ENCODE assay signal across 8 cellular contexts in the genomic region with DNA sequence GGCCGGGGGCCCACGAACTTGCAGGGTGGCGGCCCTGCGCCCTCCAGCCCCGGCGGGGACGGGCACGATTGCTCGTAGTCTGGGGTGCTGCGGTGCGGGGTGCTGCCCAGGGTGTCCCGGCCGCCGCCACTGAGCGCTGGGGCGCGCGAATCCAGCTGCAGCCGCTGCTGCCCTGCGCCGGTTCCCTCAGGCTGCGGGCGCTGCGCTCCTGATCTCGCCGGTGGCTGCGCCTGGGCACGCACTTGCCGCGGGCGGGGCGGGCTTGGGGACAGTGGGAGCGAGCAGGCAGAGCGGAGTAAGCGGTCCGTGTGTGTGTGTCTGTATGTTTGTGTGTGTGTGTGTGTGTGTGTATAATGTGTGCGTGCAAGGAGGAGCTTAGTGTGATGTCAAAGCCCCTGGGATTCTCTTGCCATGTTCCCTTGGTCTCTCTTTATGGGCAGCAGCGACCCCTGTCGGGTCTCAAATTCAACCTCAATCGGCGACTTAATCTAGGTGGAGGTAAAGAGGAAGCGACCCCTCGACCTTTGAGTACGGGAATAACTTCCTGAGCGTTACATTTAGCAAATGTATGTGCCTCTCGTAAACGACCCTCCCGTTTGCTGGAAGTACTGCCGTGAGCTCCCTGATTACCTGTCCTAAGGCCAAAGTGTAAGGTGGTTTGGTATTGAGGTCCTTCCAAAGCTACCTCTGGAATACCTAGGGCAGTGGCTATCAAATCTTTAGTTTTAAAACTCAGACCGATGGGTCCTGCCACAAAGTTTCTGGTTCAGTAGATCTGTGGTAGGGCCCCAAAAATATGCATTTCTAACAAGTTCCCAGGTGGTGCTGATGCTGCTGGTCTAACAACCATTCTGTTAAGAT. TPM values are rescaled to one million over a fixed set of nuclear protein-coding genes. Genes with fewer than 3 reads are reported as not detected.
DNase-seq lines count a peak whose midpoint lies in the region; ATAC-seq and TF ChIP-seq lines count a peak whose summit lies in the region.

A gene (minus strand): TSS at position 324 of the 861 bp plus-strand sequence.

- H3K4me2 ChIP-seq in OCI-LY3 (ENCODE audit: low read length): peak within 1 kb of the TSS; percentile 48
- peak within 1 kb of the TSS; percentile 93 for H3K4me2 ChIP-seq in osteoblast (ENCODE audit: insufficient read depth, low read length)

- H4K20me1 ChIP-seq in OCI-LY3 (ENCODE audit: insufficient read depth, low read length) (no peaks in the 10 kb centered on the region), osteoblast (ENCODE audit: insufficient read depth, low read length) (peaks cover 17% of the 10 kb centered on the region)

- no peaks in the 10 kb centered on the region for H3K9me3 ChIP-seq in OCI-LY3 (ENCODE audit: insufficient read depth, low read length)
- H3K9me3 ChIP-seq in heart right ventricle: no peaks in the 10 kb centered on the region
- no peaks in the 10 kb centered on the region for H3K9me3 ChIP-seq in osteoblast (ENCODE audit: low read depth, low read length)
- no peaks in the 10 kb centered on the region for H3K9me3 ChIP-seq in uterus

- intact Hi-C loops in heart right ventricle (cut with DNase I): loop anchor here (1.0 to 10.0 kb wide), 16 partner anchors 131 to 275 kb away; no protein-coding TSS in a partner anchor
- intact Hi-C loops in uterus (cut with DNase I; ENCODE audit: low total_unique reads): loop anchor here (2.0 kb wide), 1 partner anchor 273 kb away; no protein-coding TSS in a partner anchor

- TF ChIP-seq CTCF in OCI-LY3 (IDR thresholded peaks at IDR 0.05; ENCODE audit: low read depth, low read length) (peak; percentile 52), heart right ventricle (IDR thresholded peaks at IDR 0.05) (peak; percentile 42 to 79 (median 64)), osteoblast (IDR thresholded peaks at IDR 0.05; ENCODE audit: extremely low read depth, low read depth, low read length) (peak; percentile 84), uterus (IDR thresholded peaks at IDR 0.05) (peak; percentile 72 to 88 (median 81))

- H3K27me3 ChIP-seq in OCI-LY3 (ENCODE audit: low read depth, low read length) (peaks cover 10% of the 10 kb centered on the region), heart right ventricle (peaks cover 0 to 63% (median 6%) of the 10 kb centered on the region in 7 donors), osteoblast (ENCODE audit: insufficient read depth, low read length) (peaks cover 29% of the 10 kb centered on the region), uterus (no peaks in the 10 kb centered on the region)

- WGBS in heart right ventricle, 2 donors: 1% methylated on average over 50 of the region's 50 CpGs

- H3K4me1 ChIP-seq in OCI-LY3 (ENCODE audit: low read length): no peaks in the 10 kb centered on the region
- H3K4me1 ChIP-seq in heart right ventricle: peaks cover 4 to 24% (median 12%) of the 10 kb centered on the region in 9 donors
- H3K4me1 ChIP-seq in osteoblast (ENCODE audit: insufficient read depth, low read length): peaks cover 20% of the 10 kb centered on the region
- H3K4me1 ChIP-seq in uterus: peaks cover 0 to 6% of the 10 kb centered on the region in 2 donors

- no peak within 1 kb of the TSS for H3K27ac ChIP-seq in OCI-LY3 (ENCODE audit: low read length)
- H3K27ac ChIP-seq in heart right ventricle: peak within 1 kb of the TSS; percentile 68 to 95 (median 90)
- H3K27ac ChIP-seq in osteoblast (ENCODE audit: low read depth, low read length): peak within 1 kb of the TSS; percentile 67
- H3K27ac ChIP-seq in uterus: peak within 1 kb of the TSS; percentile 81 to 85

- H3K79me2 ChIP-seq in OCI-LY3 (ENCODE audit: low read length) (no peaks in the 10 kb centered on the region), osteoblast (ENCODE audit: insufficient read depth, low read length) (peaks cover 41% of the 10 kb centered on the region)

- ATAC-seq in GM21447 (IDR thresholded peaks at IDR 0.05; ENCODE audit: unreplicated experiment): peak; percentile 72
- ATAC-seq in heart right ventricle: peak; percentile 82 to 91 (median 86)

- H3K9ac ChIP-seq in OCI-LY3 (ENCODE audit: low read length): no peak within 1 kb of the TSS

- H3K4me3 ChIP-seq in OCI-LY3 (ENCODE audit: low read length): peak within 1 kb of the TSS; percentile 69
- peak within 1 kb of the TSS; percentile 64 to 93 (median 88) for H3K4me3 ChIP-seq in heart right ventricle
- H3K4me3 ChIP-seq in osteoblast (ENCODE audit: insufficient read depth, low read length): peak within 1 kb of the TSS; percentile 95
- H3K4me3 ChIP-seq in uterus: peak within 1 kb of the TSS; percentile 57 to 66

- H3K36me3 ChIP-seq in OCI-LY3 (replicated peaks; ENCODE audit: low read depth, low read length): no peaks in the 10 kb centered on the region
- H3K36me3 ChIP-seq in heart right ventricle: no peaks in the 10 kb centered on the region
- no peaks in the 10 kb centered on the region for H3K36me3 ChIP-seq in osteoblast (ENCODE audit: insufficient read depth, low read length)
- H3K36me3 ChIP-seq in uterus: no peaks in the 10 kb centered on the region

- H2AFZ ChIP-seq in OCI-LY3 (ENCODE audit: low read depth, low read length) (peak within 1 kb of the TSS; percentile 10; the same call in 1 of the 2 replicates), osteoblast (ENCODE audit: low read length) (peak within 1 kb of the TSS; percentile 90)

- DNase-seq in DMS114 treated with DMSO at 0.1 percent for 48 hours (lab: John Stamatoyannopoulos, UW; ENCODE audit: unreplicated experiment) (peak; percentile 62), HuH-7.5 (ENCODE audit: low spot score) (peak; percentile 70), amygdala (lab: John Stamatoyannopoulos, UW) (peak; percentile 11 to 88 (median 68)), heart right ventricle (peak; percentile 71 to 84), osteoblast (ENCODE audit: insufficient read length, low spot score, missing footprints) (peak; percentile 95), uterus (peak; percentile 83 to 88)

- TF ChIP-seq POLR2A in uterus (IDR thresholded peaks at IDR 0.05): peak; percentile 44 to 56

RNA-seq across cellular contexts. Expression of the gene that starts here (rescaled TPM):
- total RNA-seq in heart right ventricle (100 to 1,000 TPM in 5 of 10 donors, 10 to 100 TPM in 5; 59.7 to 131 (median 99.7) TPM), osteoblast (13.4 and 13.8 TPM in 2 replicates), uterus (10 to 100 TPM in 3 of 4 donors, 1 to 10 TPM in 1; 9.7 to 58.2 (median 36.6) TPM)
- 10 to 100 TPM; 10.8 to 22.8 TPM for polyA plus RNA-seq in heart right ventricle
